ENCODE assay signal across 8 cellular contexts in the genomic region with DNA sequence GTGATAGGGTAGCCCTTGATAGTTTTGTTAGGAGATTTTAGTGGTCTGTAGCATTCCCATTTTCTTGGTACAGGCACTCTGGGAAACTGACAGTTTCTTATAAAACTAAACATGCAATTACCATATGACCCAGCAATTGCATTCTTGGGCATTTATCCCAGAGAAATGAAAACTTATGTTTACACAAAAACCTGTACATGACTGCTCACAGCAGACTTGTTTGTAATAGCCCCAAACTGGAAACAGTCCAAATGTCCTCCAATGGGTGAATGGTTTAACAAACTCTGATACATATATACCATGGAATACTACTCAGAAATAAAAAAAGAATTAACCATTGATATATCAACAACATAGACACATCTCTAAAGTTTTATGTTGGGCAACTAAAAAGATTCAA.
A peak's percentile ranks its signal among the peaks of the same experiment; 100 is the strongest.
DNase-seq lines count a peak whose midpoint lies in the region; ATAC-seq, FAIRE-seq and TF ChIP-seq lines count a peak whose summit lies in the region.

No MANE protein-coding gene starts in this region.

- H3K4me2 ChIP-seq in A549 = peak overlapping the region; percentile 53
- H3K4me2 ChIP-seq in smooth muscle cell = no peak overlapping the region

- H3K9me3 Mint-ChIP-seq in activated T-helper 2 cell treated with anti-CD3 and anti-CD28 coated beads, Interferon-gamma antibody, Interleukin-2, Interleukin-4, amounts not matched to agents 10 μg/mL and 5 μg/mL and 100 μg/mL, durations not matched to agents 14 hours and 24 hours and 36 hours = peaks cover 14% of the 10 kb centered on the region

- H3K79me2 ChIP-seq in smooth muscle cell (ENCODE audit: low read depth) = no peaks in the 10 kb centered on the region

- TF ChIP-seq POLR2A in A549 (IDR thresholded peaks at IDR 0.05; ENCODE audit: low read length) (no peak), esophagus squamous epithelium (IDR thresholded peaks at IDR 0.05) (no peak)

- no peak overlapping the region for H3K4me3 ChIP-seq in A549
- no peak overlapping the region for H3K4me3 ChIP-seq in esophagus squamous epithelium
- H3K4me3 ChIP-seq in right cardiac atrium (ENCODE audit: low read length) = no peak overlapping the region
- no peak overlapping the region for H3K4me3 ChIP-seq in smooth muscle cell

- H3K27me3 ChIP-seq in foreskin keratinocyte = no peaks in the 10 kb centered on the region
- H3K27me3 ChIP-seq in esophagus squamous epithelium = no peaks in the 10 kb centered on the region
- H3K27me3 ChIP-seq in right cardiac atrium (ENCODE audit: control insufficient read depth, insufficient read depth) = no peaks in the 10 kb centered on the region
- no peaks in the 10 kb centered on the region for H3K27me3 ChIP-seq in smooth muscle cell (ENCODE audit: low read depth)

- CTCF ChIA-PET in A549 (lab: Yijun Ruan, JAX) = no interaction called here

- intact Hi-C loops in activated T-helper 2 cell treated with anti-CD3 and anti-CD28 coated beads, Interferon-gamma antibody, Interleukin-2, Interleukin-4, amounts not matched to agents 10 μg/mL and 5 μg/mL and 100 μg/mL, durations not matched to agents 14 hours and 24 hours and 36 hours (cut with micrococcal nuclease) = no loop called here
- intact Hi-C loops in esophagus squamous epithelium (cut with DNase I) = no loop called here
- intact Hi-C loops in right cardiac atrium (cut with DNase I) = no loop called here

- no peak overlapping the region for H3K4me3 Mint-ChIP-seq in activated T-helper 2 cell treated with anti-CD3 and anti-CD28 coated beads, Interferon-gamma antibody, Interleukin-2, Interleukin-4, amounts not matched to agents 10 μg/mL and 5 μg/mL and 100 μg/mL, durations not matched to agents 14 hours and 24 hours and 36 hours (ENCODE audit: low read depth)

- H3F3A ChIP-seq in smooth muscle cell (ENCODE audit: low read depth) = no peaks in the 10 kb centered on the region

- H3K4me1 ChIP-seq in A549 = peaks cover 68% of the 10 kb centered on the region
- H3K4me1 ChIP-seq in foreskin keratinocyte = peaks cover 40% of the 10 kb centered on the region
- peaks cover 0 to 60% (median 19%) of the 10 kb centered on the region in 3 donors for H3K4me1 ChIP-seq in esophagus squamous epithelium
- no peaks in the 10 kb centered on the region for H3K4me1 ChIP-seq in right cardiac atrium (ENCODE audit: control insufficient read depth, insufficient read depth, low read length)
- no peaks in the 10 kb centered on the region for H3K4me1 ChIP-seq in smooth muscle cell (ENCODE audit: low read depth)

- no peaks in the 10 kb centered on the region for H4K20me1 ChIP-seq in smooth muscle cell (ENCODE audit: low read depth)

- DNase-seq in A549 (ENCODE audit: low read depth in 1 of 2, low spot score in 1 of 2) (peak in 1 of 2 experiments; percentile 37), GM04504 (ENCODE audit: low read depth) (peak; percentile 47), foreskin keratinocyte (peak; percentile 50), esophagus squamous epithelium (lab: John Stamatoyannopoulos, UW) (no peak), right cardiac atrium (no peak), smooth muscle cell (lab: John Stamatoyannopoulos, UW; ENCODE audit: unreplicated experiment) (no peak)
- no peak for DNase-seq in activated T-helper 2 cell treated with anti-CD3 and anti-CD28 coated beads, Interferon-gamma antibody, Interleukin-2, Interleukin-4, amounts not matched to agents 10 μg/mL and 5 μg/mL and 100 μg/mL, durations not matched to agents 14 hours and 24 hours and 36 hours (ENCODE audit: low spot score)

- peaks cover 33% of the 10 kb centered on the region for H3K36me3 Mint-ChIP-seq in activated T-helper 2 cell treated with anti-CD3 and anti-CD28 coated beads, Interferon-gamma antibody, Interleukin-2, Interleukin-4, amounts not matched to agents 10 μg/mL and 5 μg/mL and 100 μg/mL, durations not matched to agents 14 hours and 24 hours and 36 hours (ENCODE audit: low read depth)

- no peak for TF ChIP-seq EP300 in A549 (IDR thresholded peaks at IDR 0.05)

- TF ChIP-seq CTCF in A549 (IDR thresholded peaks at IDR 0.05) (no peak), foreskin keratinocyte (conservative IDR thresholded peaks at IDR 0.05) (no peak), esophagus squamous epithelium (IDR thresholded peaks at IDR 0.05) (no peak), smooth muscle cell (IDR thresholded peaks at IDR 0.05; ENCODE audit: borderline replicate concordance, insufficient read depth, poor library complexity, severe bottlenecking) (no peak)

- no peak for TF ChIP-seq RAD21 in A549 (conservative IDR thresholded peaks at IDR 0.05 in 1 of 2, IDR thresholded peaks at IDR 0.05 in 1 of 2)

- peak overlapping the region; percentile 42 for H3K27ac Mint-ChIP-seq in activated T-helper 2 cell treated with anti-CD3 and anti-CD28 coated beads, Interferon-gamma antibody, Interleukin-2, Interleukin-4, amounts not matched to agents 10 μg/mL and 5 μg/mL and 100 μg/mL, durations not matched to agents 14 hours and 24 hours and 36 hours

- H3K27ac ChIP-seq in A549 (peak overlapping the region; percentile 42 to 55; a peak in 5 of 6 replicates), foreskin keratinocyte (peak overlapping the region; percentile 55), esophagus squamous epithelium (peak overlapping the region in 2 of 4 donors; percentile 20 to 37), right cardiac atrium (ENCODE audit: low read length) (no peak overlapping the region), smooth muscle cell (ENCODE audit: low read depth) (no peak overlapping the region)

- no peaks in the 10 kb centered on the region for H3K27me3 Mint-ChIP-seq in activated T-helper 2 cell treated with anti-CD3 and anti-CD28 coated beads, Interferon-gamma antibody, Interleukin-2, Interleukin-4, amounts not matched to agents 10 μg/mL and 5 μg/mL and 100 μg/mL, durations not matched to agents 14 hours and 24 hours and 36 hours (ENCODE audit: low read depth)

- no peak for ATAC-seq in A549
- no peak for ATAC-seq in foreskin keratinocyte
- ATAC-seq in GM21381 (IDR thresholded peaks at IDR 0.05; ENCODE audit: unreplicated experiment) = no peak
- no peak for ATAC-seq in right cardiac atrium

- peaks cover 73% of the 10 kb centered on the region for H3K4me1 Mint-ChIP-seq in activated T-helper 2 cell treated with anti-CD3 and anti-CD28 coated beads, Interferon-gamma antibody, Interleukin-2, Interleukin-4, amounts not matched to agents 10 μg/mL and 5 μg/mL and 100 μg/mL, durations not matched to agents 14 hours and 24 hours and 36 hours (ENCODE audit: low read depth)

- no peak for FAIRE-seq in A549 (lab: Jason Lieb, UNC)

- H3K9ac ChIP-seq in smooth muscle cell (ENCODE audit: low read depth) = no peak overlapping the region

- H3K9me3 ChIP-seq in A549 (0 out of 3 replicates have a peak, but pooled peaks cover 3% of the 10 kb centered on the region), esophagus squamous epithelium (no peaks in the 10 kb centered on the region), right cardiac atrium (ENCODE audit: control insufficient read depth, low read length) (no peaks in the 10 kb centered on the region), smooth muscle cell (replicated peaks; ENCODE audit: low read depth) (no peaks in the 10 kb centered on the region)

- no peak overlapping the region for H2AFZ ChIP-seq in smooth muscle cell (ENCODE audit: low read depth)

- H3K36me3 ChIP-seq in esophagus squamous epithelium (peaks cover 0 to 19% (median 0%) of the 10 kb centered on the region in 3 donors), smooth muscle cell (ENCODE audit: low read depth) (no peaks in the 10 kb centered on the region)

- POLR2A ChIA-PET in A549 (lab: Yijun Ruan, JAX) = no interaction called here

TF ChIP-seq in A549, 52 proteins besides CTCF, POLR2A, EP300 and RAD21:
- no peak for TF ChIP-seq CBX8 (IDR thresholded peaks at IDR 0.05)

Comparison
In these comparisons a context has a peak if more than half of its experiments do, and no peak if none do; other contexts are left out.
1. DNase-seq: peak in GM04504 (single experiment) and foreskin keratinocyte (2 of 2); none in activated T-helper 2 cell treated with anti-CD3 and anti-CD28 coated beads, Interferon-gamma antibody, Interleukin-2, Interleukin-4, amounts not matched to agents 10 μg/mL and 5 μg/mL and 100 μg/mL, durations not matched to agents 14 hours and 24 hours and 36 hours (single experiment), esophagus squamous epithelium (single experiment), right cardiac atrium (0 of 3) and smooth muscle cell (single experiment).
2. H3K27ac ChIP-seq: peak in A549 (2 of 2) and foreskin keratinocyte (single experiment); none in right cardiac atrium (single experiment) and smooth muscle cell (single experiment).